Comparison of ENCODE assay signal across 1 cellular context in genomic region chr6:13294499-13295069, GRCh38.
TF ChIP-seq lines count a peak whose summit lies in the region.

No MANE protein-coding gene starts in this region.

TF ChIP-seq in HEK293, 187 proteins besides CTCF, POLR2A, EP300 and RAD21:
- TF ChIP-seq KLF9 (tag by site-specific recombination; IDR thresholded peaks at IDR 0.05; ENCODE audit: low read depth) (no peak), ZNF184 (tag by site-specific recombination; IDR thresholded peaks at IDR 0.05) (no peak), ZNF404 (tag by site-specific recombination; IDR thresholded peaks at IDR 0.05) (no peak), GLIS1 (tag by site-specific recombination; IDR thresholded peaks at IDR 0.05) (0 out of 2 replicates have a peak, but pooled peaks have one; percentile 7)
- TF ChIP-seq, protein P1, sequence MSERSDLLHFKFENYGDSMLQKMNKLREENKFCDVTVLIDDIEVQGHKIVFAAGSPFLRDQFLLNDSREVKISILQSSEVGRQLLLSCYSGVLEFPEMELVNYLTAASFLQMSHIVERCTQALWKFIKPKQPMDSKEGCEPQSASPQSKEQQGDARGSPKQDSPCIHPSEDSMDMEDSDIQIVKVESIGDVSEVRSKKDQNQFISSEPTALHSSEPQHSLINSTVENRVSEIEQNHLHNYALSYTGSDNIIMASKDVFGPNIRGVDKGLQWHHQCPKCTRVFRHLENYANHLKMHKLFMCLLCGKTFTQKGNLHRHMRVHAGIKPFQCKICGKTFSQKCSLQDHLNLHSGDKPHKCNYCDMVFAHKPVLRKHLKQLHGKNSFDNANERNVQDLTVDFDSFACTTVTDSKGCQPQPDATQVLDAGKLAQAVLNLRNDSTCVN (tag by site-specific recombination; optimal IDR thresholded peaks at IDR 0.05), result no peak
- TF ChIP-seq, protein P2, sequence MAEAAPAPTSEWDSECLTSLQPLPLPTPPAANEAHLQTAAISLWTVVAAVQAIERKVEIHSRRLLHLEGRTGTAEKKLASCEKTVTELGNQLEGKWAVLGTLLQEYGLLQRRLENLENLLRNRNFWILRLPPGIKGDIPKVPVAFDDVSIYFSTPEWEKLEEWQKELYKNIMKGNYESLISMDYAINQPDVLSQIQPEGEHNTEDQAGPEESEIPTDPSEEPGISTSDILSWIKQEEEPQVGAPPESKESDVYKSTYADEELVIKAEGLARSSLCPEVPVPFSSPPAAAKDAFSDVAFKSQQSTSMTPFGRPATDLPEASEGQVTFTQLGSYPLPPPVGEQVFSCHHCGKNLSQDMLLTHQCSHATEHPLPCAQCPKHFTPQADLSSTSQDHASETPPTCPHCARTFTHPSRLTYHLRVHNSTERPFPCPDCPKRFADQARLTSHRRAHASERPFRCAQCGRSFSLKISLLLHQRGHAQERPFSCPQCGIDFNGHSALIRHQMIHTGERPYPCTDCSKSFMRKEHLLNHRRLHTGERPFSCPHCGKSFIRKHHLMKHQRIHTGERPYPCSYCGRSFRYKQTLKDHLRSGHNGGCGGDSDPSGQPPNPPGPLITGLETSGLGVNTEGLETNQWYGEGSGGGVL (tag by site-specific recombination; IDR thresholded peaks at IDR 0.05), result no peak
